Comparison of ENCODE assay signal across 1 cellular context in the genomic region with DNA sequence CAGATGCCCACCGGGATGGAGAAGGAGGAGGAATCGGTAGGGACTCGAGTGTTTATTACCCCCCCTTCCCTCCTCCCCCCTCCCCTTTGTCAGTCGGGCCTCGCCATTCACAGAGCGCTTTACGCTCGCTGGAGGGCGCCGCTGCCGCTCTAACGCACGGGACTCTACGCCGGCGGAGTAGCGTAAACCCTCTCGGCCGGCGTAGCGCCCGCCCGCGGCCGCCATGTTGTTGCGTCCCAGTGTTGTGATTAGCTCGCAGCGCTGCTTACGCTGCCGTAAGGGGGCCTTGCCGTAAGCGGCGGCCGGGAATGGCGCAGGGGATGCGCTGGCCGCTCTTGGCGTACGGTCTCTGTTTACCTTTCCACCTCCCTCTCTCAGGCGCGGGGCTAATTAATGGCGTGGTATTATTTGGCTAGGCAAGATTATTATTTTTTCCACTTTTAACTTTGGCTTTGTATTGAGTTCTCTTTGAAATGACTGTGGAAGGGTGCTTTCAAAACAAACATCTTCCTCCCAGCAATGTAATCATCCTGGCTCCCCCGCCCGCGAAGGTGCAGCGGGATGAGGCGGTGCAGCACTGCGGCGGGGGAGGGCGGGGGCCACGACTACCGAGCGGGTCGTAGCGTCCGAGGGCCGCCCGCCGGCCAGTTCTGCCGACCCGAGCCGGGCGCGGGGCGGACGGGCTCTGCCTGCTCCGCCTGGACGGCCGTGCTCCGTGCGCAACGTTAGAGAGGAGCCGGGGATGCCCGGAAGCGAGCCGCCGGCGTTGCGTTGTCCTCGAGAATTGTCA.
TF ChIP-seq lines count a peak whose summit lies in the region.

No MANE protein-coding gene starts in this region.

TF ChIP-seq in K562, 482 proteins besides CTCF, POLR2A, EP300 and RAD21 (continued from another document and continues in another):
- TF ChIP-seq, protein P1, sequence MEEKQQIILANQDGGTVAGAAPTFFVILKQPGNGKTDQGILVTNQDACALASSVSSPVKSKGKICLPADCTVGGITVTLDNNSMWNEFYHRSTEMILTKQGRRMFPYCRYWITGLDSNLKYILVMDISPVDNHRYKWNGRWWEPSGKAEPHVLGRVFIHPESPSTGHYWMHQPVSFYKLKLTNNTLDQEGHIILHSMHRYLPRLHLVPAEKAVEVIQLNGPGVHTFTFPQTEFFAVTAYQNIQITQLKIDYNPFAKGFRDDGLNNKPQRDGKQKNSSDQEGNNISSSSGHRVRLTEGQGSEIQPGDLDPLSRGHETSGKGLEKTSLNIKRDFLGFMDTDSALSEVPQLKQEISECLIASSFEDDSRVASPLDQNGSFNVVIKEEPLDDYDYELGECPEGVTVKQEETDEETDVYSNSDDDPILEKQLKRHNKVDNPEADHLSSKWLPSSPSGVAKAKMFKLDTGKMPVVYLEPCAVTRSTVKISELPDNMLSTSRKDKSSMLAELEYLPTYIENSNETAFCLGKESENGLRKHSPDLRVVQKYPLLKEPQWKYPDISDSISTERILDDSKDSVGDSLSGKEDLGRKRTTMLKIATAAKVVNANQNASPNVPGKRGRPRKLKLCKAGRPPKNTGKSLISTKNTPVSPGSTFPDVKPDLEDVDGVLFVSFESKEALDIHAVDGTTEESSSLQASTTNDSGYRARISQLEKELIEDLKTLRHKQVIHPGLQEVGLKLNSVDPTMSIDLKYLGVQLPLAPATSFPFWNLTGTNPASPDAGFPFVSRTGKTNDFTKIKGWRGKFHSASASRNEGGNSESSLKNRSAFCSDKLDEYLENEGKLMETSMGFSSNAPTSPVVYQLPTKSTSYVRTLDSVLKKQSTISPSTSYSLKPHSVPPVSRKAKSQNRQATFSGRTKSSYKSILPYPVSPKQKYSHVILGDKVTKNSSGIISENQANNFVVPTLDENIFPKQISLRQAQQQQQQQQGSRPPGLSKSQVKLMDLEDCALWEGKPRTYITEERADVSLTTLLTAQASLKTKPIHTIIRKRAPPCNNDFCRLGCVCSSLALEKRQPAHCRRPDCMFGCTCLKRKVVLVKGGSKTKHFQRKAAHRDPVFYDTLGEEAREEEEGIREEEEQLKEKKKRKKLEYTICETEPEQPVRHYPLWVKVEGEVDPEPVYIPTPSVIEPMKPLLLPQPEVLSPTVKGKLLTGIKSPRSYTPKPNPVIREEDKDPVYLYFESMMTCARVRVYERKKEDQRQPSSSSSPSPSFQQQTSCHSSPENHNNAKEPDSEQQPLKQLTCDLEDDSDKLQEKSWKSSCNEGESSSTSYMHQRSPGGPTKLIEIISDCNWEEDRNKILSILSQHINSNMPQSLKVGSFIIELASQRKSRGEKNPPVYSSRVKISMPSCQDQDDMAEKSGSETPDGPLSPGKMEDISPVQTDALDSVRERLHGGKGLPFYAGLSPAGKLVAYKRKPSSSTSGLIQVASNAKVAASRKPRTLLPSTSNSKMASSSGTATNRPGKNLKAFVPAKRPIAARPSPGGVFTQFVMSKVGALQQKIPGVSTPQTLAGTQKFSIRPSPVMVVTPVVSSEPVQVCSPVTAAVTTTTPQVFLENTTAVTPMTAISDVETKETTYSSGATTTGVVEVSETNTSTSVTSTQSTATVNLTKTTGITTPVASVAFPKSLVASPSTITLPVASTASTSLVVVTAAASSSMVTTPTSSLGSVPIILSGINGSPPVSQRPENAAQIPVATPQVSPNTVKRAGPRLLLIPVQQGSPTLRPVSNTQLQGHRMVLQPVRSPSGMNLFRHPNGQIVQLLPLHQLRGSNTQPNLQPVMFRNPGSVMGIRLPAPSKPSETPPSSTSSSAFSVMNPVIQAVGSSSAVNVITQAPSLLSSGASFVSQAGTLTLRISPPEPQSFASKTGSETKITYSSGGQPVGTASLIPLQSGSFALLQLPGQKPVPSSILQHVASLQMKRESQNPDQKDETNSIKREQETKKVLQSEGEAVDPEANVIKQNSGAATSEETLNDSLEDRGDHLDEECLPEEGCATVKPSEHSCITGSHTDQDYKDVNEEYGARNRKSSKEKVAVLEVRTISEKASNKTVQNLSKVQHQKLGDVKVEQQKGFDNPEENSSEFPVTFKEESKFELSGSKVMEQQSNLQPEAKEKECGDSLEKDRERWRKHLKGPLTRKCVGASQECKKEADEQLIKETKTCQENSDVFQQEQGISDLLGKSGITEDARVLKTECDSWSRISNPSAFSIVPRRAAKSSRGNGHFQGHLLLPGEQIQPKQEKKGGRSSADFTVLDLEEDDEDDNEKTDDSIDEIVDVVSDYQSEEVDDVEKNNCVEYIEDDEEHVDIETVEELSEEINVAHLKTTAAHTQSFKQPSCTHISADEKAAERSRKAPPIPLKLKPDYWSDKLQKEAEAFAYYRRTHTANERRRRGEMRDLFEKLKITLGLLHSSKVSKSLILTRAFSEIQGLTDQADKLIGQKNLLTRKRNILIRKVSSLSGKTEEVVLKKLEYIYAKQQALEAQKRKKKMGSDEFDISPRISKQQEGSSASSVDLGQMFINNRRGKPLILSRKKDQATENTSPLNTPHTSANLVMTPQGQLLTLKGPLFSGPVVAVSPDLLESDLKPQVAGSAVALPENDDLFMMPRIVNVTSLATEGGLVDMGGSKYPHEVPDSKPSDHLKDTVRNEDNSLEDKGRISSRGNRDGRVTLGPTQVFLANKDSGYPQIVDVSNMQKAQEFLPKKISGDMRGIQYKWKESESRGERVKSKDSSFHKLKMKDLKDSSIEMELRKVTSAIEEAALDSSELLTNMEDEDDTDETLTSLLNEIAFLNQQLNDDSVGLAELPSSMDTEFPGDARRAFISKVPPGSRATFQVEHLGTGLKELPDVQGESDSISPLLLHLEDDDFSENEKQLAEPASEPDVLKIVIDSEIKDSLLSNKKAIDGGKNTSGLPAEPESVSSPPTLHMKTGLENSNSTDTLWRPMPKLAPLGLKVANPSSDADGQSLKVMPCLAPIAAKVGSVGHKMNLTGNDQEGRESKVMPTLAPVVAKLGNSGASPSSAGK (IDR thresholded peaks at IDR 0.05): no peak
- TF ChIP-seq FOXA3 (CRISPR knock-in tag; conservative IDR thresholded peaks at IDR 0.05 in 1 of 2, IDR thresholded peaks at IDR 0.05 in 1 of 2) (peak; percentile 93 to 94), CSDE1 (IDR thresholded peaks at IDR 0.05) (no peak), RNF2 (IDR thresholded peaks at IDR 0.05) (no peak), TAF15 (IDR thresholded peaks at IDR 0.05; ENCODE audit: low read depth, low read length) (peak; percentile 100; the same call in 1 of the 2 replicates), NFIC (IDR thresholded peaks at IDR 0.05) (no peak), ZKSCAN3 (CRISPR knock-in tag; IDR thresholded peaks at IDR 0.05) (no peak), HNRNPUL1 (IDR thresholded peaks at IDR 0.05; ENCODE audit: low read length) (no peak), LEF1 (IDR thresholded peaks at IDR 0.05) (no peak), ZNF165 (CRISPR knock-in tag; IDR thresholded peaks at IDR 0.05; ENCODE audit: borderline replicate concordance) (no peak), ATF7 (IDR thresholded peaks at IDR 0.05) (peak; percentile 84), SREBF1 (IDR thresholded peaks at IDR 0.05; ENCODE audit: borderline replicate concordance, low read depth, low read length) (no peak), POLR2AphosphoS2 (IDR thresholded peaks at IDR 0.05; ENCODE audit: low read length) (0 out of 2 replicates have a peak, but pooled peaks have one; percentile 53), NBN (IDR thresholded peaks at IDR 0.05; ENCODE audit: low read depth) (no peak), TOE1 (IDR thresholded peaks at IDR 0.05; ENCODE audit: borderline replicate concordance) (no peak), TOE1 (CRISPR knock-in tag; IDR thresholded peaks at IDR 0.05; ENCODE audit: borderline replicate concordance, low read depth) (peak; percentile 84; the same call in 1 of the 2 replicates), SIN3A (IDR thresholded peaks at IDR 0.05; ENCODE audit: borderline replicate concordance in 2 of 2, control insufficient read depth in 1 of 2, low read depth in 2 of 2, low read length in 2 of 2) (peak in 1 of 2 experiments; percentile 48; a peak in 1 of 4 replicates), BCOR (IDR thresholded peaks at IDR 0.05) (no peak), ZNF324 (CRISPR knock-in tag; IDR thresholded peaks at IDR 0.05) (no peak), WHSC1 (IDR thresholded peaks at IDR 0.05; ENCODE audit: low read length) (no peak), TSC22D4 (tag; IDR thresholded peaks at IDR 0.05) (no peak), ZNF75A (CRISPR knock-in tag; IDR thresholded peaks at IDR 0.05) (no peak), TAF1 (IDR thresholded peaks at IDR 0.05; ENCODE audit: control insufficient read depth, extremely low read depth, insufficient read depth, low read length, severe bottlenecking) (peak; percentile 44), THRAP3 (IDR thresholded peaks at IDR 0.05; ENCODE audit: borderline replicate concordance) (no peak), POLR2B (IDR thresholded peaks at IDR 0.05; ENCODE audit: low read depth, partially characterized antibody) (no peak), ZNF232 (CRISPR knock-in tag; IDR thresholded peaks at IDR 0.05) (no peak), CHD2 (IDR thresholded peaks at IDR 0.05; ENCODE audit: low read depth, low read length) (no peak)
- TF ChIP-seq, protein P2, sequence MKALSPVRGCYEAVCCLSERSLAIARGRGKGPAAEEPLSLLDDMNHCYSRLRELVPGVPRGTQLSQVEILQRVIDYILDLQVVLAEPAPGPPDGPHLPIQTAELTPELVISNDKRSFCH (CRISPR knock-in tag; IDR thresholded peaks at IDR 0.05): no peak
- TF ChIP-seq, protein P2 (tag; IDR thresholded peaks at IDR 0.05): no peak
- TF ChIP-seq, protein P3, sequence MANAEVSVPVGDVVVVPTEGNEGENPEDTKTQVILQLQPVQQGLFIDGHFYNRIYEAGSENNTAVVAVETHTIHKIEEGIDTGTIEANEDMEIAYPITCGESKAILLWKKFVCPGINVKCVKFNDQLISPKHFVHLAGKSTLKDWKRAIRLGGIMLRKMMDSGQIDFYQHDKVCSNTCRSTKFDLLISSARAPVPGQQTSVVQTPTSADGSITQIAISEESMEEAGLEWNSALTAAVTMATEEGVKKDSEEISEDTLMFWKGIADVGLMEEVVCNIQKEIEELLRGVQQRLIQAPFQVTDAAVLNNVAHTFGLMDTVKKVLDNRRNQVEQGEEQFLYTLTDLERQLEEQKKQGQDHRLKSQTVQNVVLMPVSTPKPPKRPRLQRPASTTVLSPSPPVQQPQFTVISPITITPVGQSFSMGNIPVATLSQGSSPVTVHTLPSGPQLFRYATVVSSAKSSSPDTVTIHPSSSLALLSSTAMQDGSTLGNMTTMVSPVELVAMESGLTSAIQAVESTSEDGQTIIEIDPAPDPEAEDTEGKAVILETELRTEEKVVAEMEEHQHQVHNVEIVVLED (CRISPR knock-in tag; IDR thresholded peaks at IDR 0.05): peak; percentile 65
- TF ChIP-seq, protein P4, sequence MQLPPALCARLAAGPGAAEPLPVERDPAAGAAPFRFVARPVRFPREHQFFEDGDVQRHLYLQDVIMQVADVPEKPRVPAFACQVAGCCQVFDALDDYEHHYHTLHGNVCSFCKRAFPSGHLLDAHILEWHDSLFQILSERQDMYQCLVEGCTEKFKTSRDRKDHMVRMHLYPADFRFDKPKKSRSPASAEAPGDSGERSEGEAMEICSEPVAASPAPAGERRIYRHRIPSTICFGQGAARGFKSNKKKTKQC (CRISPR knock-in tag; IDR thresholded peaks at IDR 0.05): peak; percentile 61; the same call in 1 of the 2 replicates
- TF ChIP-seq, protein P5, sequence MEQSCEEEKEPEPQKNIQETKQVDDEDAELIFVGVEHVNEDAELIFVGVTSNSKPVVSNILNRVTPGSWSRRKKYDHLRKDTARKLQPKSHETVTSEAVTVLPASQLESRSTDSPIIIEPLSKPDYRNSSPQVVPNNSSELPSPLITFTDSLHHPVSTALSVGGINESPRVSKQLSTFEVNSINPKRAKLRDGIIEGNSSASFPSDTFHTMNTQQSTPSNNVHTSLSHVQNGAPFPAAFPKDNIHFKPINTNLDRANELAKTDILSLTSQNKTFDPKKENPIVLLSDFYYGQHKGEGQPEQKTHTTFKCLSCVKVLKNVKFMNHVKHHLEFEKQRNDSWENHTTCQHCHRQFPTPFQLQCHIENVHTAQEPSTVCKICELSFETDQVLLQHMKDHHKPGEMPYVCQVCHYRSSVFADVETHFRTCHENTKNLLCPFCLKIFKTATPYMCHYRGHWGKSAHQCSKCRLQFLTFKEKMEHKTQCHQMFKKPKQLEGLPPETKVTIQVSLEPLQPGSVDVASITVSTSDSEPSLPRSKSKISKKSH (CRISPR knock-in tag; IDR thresholded peaks at IDR 0.05): no peak
- TF ChIP-seq, protein P6, sequence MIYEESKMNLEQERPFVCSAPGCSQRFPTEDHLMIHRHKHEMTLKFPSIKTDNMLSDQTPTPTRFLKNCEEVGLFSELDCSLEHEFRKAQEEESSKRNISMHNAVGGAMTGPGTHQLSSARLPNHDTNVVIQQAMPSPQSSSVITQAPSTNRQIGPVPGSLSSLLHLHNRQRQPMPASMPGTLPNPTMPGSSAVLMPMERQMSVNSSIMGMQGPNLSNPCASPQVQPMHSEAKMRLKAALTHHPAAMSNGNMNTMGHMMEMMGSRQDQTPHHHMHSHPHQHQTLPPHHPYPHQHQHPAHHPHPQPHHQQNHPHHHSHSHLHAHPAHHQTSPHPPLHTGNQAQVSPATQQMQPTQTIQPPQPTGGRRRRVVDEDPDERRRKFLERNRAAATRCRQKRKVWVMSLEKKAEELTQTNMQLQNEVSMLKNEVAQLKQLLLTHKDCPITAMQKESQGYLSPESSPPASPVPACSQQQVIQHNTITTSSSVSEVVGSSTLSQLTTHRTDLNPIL (CRISPR knock-in tag; IDR thresholded peaks at IDR 0.05): no peak
- TF ChIP-seq, protein P7, sequence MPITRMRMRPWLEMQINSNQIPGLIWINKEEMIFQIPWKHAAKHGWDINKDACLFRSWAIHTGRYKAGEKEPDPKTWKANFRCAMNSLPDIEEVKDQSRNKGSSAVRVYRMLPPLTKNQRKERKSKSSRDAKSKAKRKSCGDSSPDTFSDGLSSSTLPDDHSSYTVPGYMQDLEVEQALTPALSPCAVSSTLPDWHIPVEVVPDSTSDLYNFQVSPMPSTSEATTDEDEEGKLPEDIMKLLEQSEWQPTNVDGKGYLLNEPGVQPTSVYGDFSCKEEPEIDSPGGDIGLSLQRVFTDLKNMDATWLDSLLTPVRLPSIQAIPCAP (CRISPR knock-in tag; IDR thresholded peaks at IDR 0.05; ENCODE audit: borderline replicate concordance): no peak
- TF ChIP-seq, protein P8, sequence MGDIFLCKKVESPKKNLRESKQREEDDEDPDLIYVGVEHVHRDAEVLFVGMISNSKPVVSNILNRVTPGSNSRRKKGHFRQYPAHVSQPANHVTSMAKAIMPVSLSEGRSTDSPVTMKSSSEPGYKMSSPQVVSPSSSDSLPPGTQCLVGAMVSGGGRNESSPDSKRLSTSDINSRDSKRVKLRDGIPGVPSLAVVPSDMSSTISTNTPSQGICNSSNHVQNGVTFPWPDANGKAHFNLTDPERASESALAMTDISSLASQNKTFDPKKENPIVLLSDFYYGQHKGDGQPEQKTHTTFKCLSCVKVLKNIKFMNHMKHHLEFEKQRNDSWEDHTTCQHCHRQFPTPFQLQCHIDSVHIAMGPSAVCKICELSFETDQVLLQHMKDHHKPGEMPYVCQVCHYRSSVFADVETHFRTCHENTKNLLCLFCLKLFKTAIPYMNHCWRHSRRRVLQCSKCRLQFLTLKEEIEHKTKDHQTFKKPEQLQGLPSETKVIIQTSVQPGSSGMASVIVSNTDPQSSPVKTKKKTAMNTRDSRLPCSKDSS (IDR thresholded peaks at IDR 0.05; ENCODE audit: low read depth, partially characterized antibody): no peak
